In genomic region chr12:92915365-92915764, GRCh38 we compare ENCODE assay signal across 34 cellular contexts.
"Had no signal": no experiment of that assay in that cellular context is flagged by ENCODE, and none has a peak within 500 bp of the region (broad histone marks: within the 10 kb centered on the region; RNA-seq: fewer than 3 reads in every experiment).

No MANE protein-coding gene starts in this region.

- H3K27ac Mint-ChIP-seq: activated CD4-positive, alpha-beta memory T cell treated with anti-CD3 and anti-CD28 coated beads, Interleukin-2, amount 10 ng/mL, durations not matched to agents 7 days and 5 days; activated CD4-positive, alpha-beta T cell treated with anti-CD3 and anti-CD28 coated beads, Interleukin-2, amount 10 ng/mL, durations not matched to agents 24 days and 14 days; activated CD8-positive, alpha-beta memory T cell treated with anti-CD3 and anti-CD28 coated beads, Interleukin-2, amount 10 ng/mL, durations not matched to agents 7 days and 5 days; activated CD8-positive, alpha-beta T cell treated with anti-CD3 and anti-CD28 coated beads, Interleukin-2, amount 10 ng/mL, durations not matched to agents 7 days and 5 days; activated naive CD4-positive, alpha-beta T cell treated with anti-CD3 and anti-CD28 coated beads, Interleukin-2, amount 10 ng/mL, durations not matched to agents 7 days and 5 days; activated naive CD4-positive, alpha-beta T cell treated with anti-CD3 and anti-CD28 coated beads, Interleukin-2, amount 50 U/mL, for 24 hours; activated naive CD8-positive, alpha-beta T cell; activated naive CD8-positive, alpha-beta T cell treated with anti-CD3 and anti-CD28 coated beads, Interleukin-2, amount 10 ng/mL, durations not matched to agents 7 days and 5 days; activated naive CD8-positive, alpha-beta T cell treated with anti-CD3 and anti-CD28 coated beads, Interleukin-2, amount 50 U/mL, for 24 hours; activated T-cell treated with anti-CD3 and anti-CD28 coated beads, Interleukin-2, amount 50 U/mL, for 24 hours; activated T-helper 2 cell treated with anti-CD3 and anti-CD28 coated beads, Interferon-gamma antibody, Interleukin-2, Interleukin-4, amounts not matched to agents 10 μg/mL and 5 μg/mL and 100 μg/mL, durations not matched to agents 14 hours and 24 hours and 36 hours; T-cell; T-helper 2 cell treated with Interferon-gamma antibody and Interleukin-4, amounts not matched to agents 5 μg/mL and 100 μg/mL, for 36 hours; WTC11 had no signal

- H3K4me3 ChIP-seq: body of pancreas, breast epithelium had no signal

- H3K9me3 ChIP-seq: body of pancreas, breast epithelium had no signal

- ATAC-seq: activated CD4-positive, CD25-positive, alpha-beta regulatory T cell treated with anti-CD3 and anti-CD28 coated beads, Interleukin-2, amount 50 U/mL, for 24 hours; activated CD8-positive, alpha-beta memory T cell treated with anti-CD3 and anti-CD28 coated beads, Interleukin-2, amount 10 ng/mL, durations not matched to agents 7 days and 5 days; activated CD8-positive, alpha-beta T cell treated with anti-CD3 and anti-CD28 coated beads, Interleukin-2, amount 10 ng/mL, durations not matched to agents 7 days and 5 days; activated naive CD8-positive, alpha-beta T cell treated with anti-CD3 and anti-CD28 coated beads, Interleukin-2, amount 50 U/mL, for 24 hours; body of pancreas; T-cell; WTC11 had no signal

- H3K27me3 ChIP-seq: body of pancreas, brain microvascular endothelial cell, breast epithelium had no signal

- H3K27me3 Mint-ChIP-seq: activated CD4-positive, alpha-beta memory T cell treated with anti-CD3 and anti-CD28 coated beads, Interleukin-2, amount 10 ng/mL, durations not matched to agents 7 days and 5 days; activated CD4-positive, alpha-beta T cell treated with anti-CD3 and anti-CD28 coated beads, Interleukin-2, amount 10 ng/mL, durations not matched to agents 24 days and 14 days; activated CD8-positive, alpha-beta memory T cell treated with anti-CD3 and anti-CD28 coated beads, Interleukin-2, amount 10 ng/mL, durations not matched to agents 7 days and 5 days; activated naive CD4-positive, alpha-beta T cell treated with anti-CD3 and anti-CD28 coated beads, Interleukin-2, amount 10 ng/mL, durations not matched to agents 7 days and 5 days; activated naive CD4-positive, alpha-beta T cell treated with anti-CD3 and anti-CD28 coated beads, Interleukin-2, amount 50 U/mL, for 24 hours; activated naive CD8-positive, alpha-beta T cell; activated naive CD8-positive, alpha-beta T cell treated with anti-CD3 and anti-CD28 coated beads, Interleukin-2, amount 10 ng/mL, durations not matched to agents 7 days and 5 days; activated naive CD8-positive, alpha-beta T cell treated with anti-CD3 and anti-CD28 coated beads, Interleukin-2, amount 50 U/mL, for 24 hours; activated T-cell treated with anti-CD3 and anti-CD28 coated beads, Interleukin-2, amount 50 U/mL, for 24 hours; T-cell had no signal

- H3K27ac ChIP-seq: body of pancreas, brain microvascular endothelial cell, breast epithelium, WERI-Rb-1 had no signal

- DNase-seq: activated CD4-positive, alpha-beta memory T cell treated with anti-CD3 and anti-CD28 coated beads, Interleukin-2, amount 10 ng/mL, durations not matched to agents 7 days and 5 days; activated CD4-positive, alpha-beta T cell treated with anti-CD3 and anti-CD28 coated beads for 1 hour; activated CD4-positive, alpha-beta T cell treated with anti-CD3 and anti-CD28 coated beads for 4 hours; activated CD4-positive, alpha-beta T cell treated with anti-CD3 and anti-CD28 coated beads, Interleukin-2, amount 10 ng/mL, durations not matched to agents 24 days and 14 days; activated CD4-positive, alpha-beta T cell treated with anti-CD3 and anti-CD28 coated beads, Interleukin-2, amount 50 U/mL, for 48 hours; activated CD4-positive, CD25-positive, alpha-beta regulatory T cell; activated CD8-positive, alpha-beta memory T cell treated with anti-CD3 and anti-CD28 coated beads for 24 hours; activated CD8-positive, alpha-beta memory T cell treated with anti-CD3 and anti-CD28 coated beads, Interleukin-2, amount 10 ng/mL, durations not matched to agents 7 days and 5 days; activated CD8-positive, alpha-beta memory T cell treated with anti-CD3 and anti-CD28 coated beads, Interleukin-2, amount 50 U/mL, for 48 hours; activated CD8-positive, alpha-beta T cell treated with anti-CD3 and anti-CD28 coated beads, Interleukin-2, amount 10 ng/mL, durations not matched to agents 7 days and 5 days; activated effector memory CD4-positive, alpha-beta T cell treated with Interleukin-2 at 50 U/mL for 16 hours; activated gamma-delta T cell; activated naive CD4-positive, alpha-beta T cell treated with anti-CD3 and anti-CD28 coated beads, Interleukin-2, amount 10 ng/mL, durations not matched to agents 7 days and 5 days; activated naive CD4-positive, alpha-beta T cell treated with Interleukin-2 at 50 U/mL for 16 hours; activated naive CD8-positive, alpha-beta T cell treated with anti-CD3 and anti-CD28 coated beads, Interleukin-2, amount 10 ng/mL, durations not matched to agents 7 days and 5 days; activated naive CD8-positive, alpha-beta T cell treated with anti-CD3 and anti-CD28 coated beads, Interleukin-2, amount 50 U/mL, for 24 hours; activated T-cell treated with anti-CD3 and anti-CD28 coated beads, Interleukin-2, amount 50 U/mL, for 24 hours; activated T-cell treated with anti-CD3 and anti-CD28 coated beads, Interleukin-2, amount 50 U/mL, for 48 hours; amniotic stem cell; aorta; body of pancreas; brain microvascular endothelial cell; central memory CD4-positive, alpha-beta T cell; T-cell; T-helper 2 cell; T-helper 9 cell; WERI-Rb-1 had no signal

- H3K9me3 Mint-ChIP-seq: activated naive CD4-positive, alpha-beta T cell treated with anti-CD3 and anti-CD28 coated beads, Interleukin-2, amount 10 ng/mL, durations not matched to agents 7 days and 5 days; activated naive CD8-positive, alpha-beta T cell treated with anti-CD3 and anti-CD28 coated beads, Interleukin-2, amount 50 U/mL, for 24 hours; T-cell; T-helper 2 cell treated with Interferon-gamma antibody and Interleukin-4, amounts not matched to agents 5 μg/mL and 100 μg/mL, for 36 hours; WTC11 had no signal

- H3K4me1 ChIP-seq: body of pancreas, breast epithelium had no signal

- H3K36me3 ChIP-seq: brain microvascular endothelial cell, breast epithelium, WERI-Rb-1 had no signal

- H3K4me3 Mint-ChIP-seq: activated CD4-positive, alpha-beta memory T cell treated with anti-CD3 and anti-CD28 coated beads, Interleukin-2, amount 10 ng/mL, durations not matched to agents 7 days and 5 days; activated CD4-positive, alpha-beta T cell treated with anti-CD3 and anti-CD28 coated beads, Interleukin-2, amount 10 ng/mL, durations not matched to agents 24 days and 14 days; activated CD8-positive, alpha-beta memory T cell treated with anti-CD3 and anti-CD28 coated beads, Interleukin-2, amount 10 ng/mL, durations not matched to agents 7 days and 5 days; activated CD8-positive, alpha-beta T cell treated with anti-CD3 and anti-CD28 coated beads, Interleukin-2, amount 10 ng/mL, durations not matched to agents 7 days and 5 days; activated naive CD4-positive, alpha-beta T cell treated with anti-CD3 and anti-CD28 coated beads, Interleukin-2, amount 10 ng/mL, durations not matched to agents 7 days and 5 days; activated naive CD4-positive, alpha-beta T cell treated with anti-CD3 and anti-CD28 coated beads, Interleukin-2, amount 50 U/mL, for 24 hours; activated naive CD8-positive, alpha-beta T cell; activated naive CD8-positive, alpha-beta T cell treated with anti-CD3 and anti-CD28 coated beads, Interleukin-2, amount 10 ng/mL, durations not matched to agents 7 days and 5 days; activated naive CD8-positive, alpha-beta T cell treated with anti-CD3 and anti-CD28 coated beads, Interleukin-2, amount 50 U/mL, for 24 hours; activated T-cell treated with anti-CD3 and anti-CD28 coated beads, Interleukin-2, amount 50 U/mL, for 24 hours; T-cell; T-helper 2 cell treated with Interferon-gamma antibody and Interleukin-4, amounts not matched to agents 5 μg/mL and 100 μg/mL, for 36 hours; WTC11 had no signal
